In genomic region chr10:7941576-7941975, GRCh38 we compare ENCODE assay signal across 24 cellular contexts.
"Had no signal": no experiment of that assay in that cellular context is flagged by ENCODE, and none has a peak within 500 bp of the region (broad histone marks: within the 10 kb centered on the region; RNA-seq: fewer than 3 reads in every experiment).

No MANE protein-coding gene starts in this region.

- ATAC-seq: left colon; left ventricle myocardium superior; lower lobe of right lung; naive thymus-derived CD8-positive, alpha-beta T cell; pancreas; right lobe of liver; stimulated activated naive B cell treated with anti-CD40 and anti-IgM and Interleukin-4, amounts not matched to agents 10 μg/mL and 1 μg/mL and 100 μg/mL, for 72 hours; stimulated activated naive CD8-positive, alpha-beta T cell treated with anti-CD3 and anti-CD28 coated beads, Interleukin-15, amount 100 ng/mL, for 72 hours had no signal

- H3K4me1 ChIP-seq: pancreas, right lobe of liver, suprapubic skin, transverse colon had no signal

- H3K9me3 ChIP-seq: esophagus squamous epithelium, pancreas, right lobe of liver, transverse colon had no signal

- DNase-seq: dermis blood vessel endothelial cell; effector memory CD4-positive, alpha-beta T cell; esophagus squamous epithelium; foreskin melanocyte; glutamatergic neuron; hypothalamus; immature natural killer cell; islet precursor cell; kidney glomerular epithelial cell; left colon; left ventricle myocardium superior; lower lobe of right lung; naive thymus-derived CD8-positive, alpha-beta T cell; occipital lobe; pancreas; right lobe of liver; small intestine; stimulated activated CD4-positive, alpha-beta T cell treated with anti-CD3 and anti-CD28 coated beads, Interleukin-15, amount 100 ng/mL, for 24 hours; stimulated activated CD4-positive, alpha-beta T cell treated with anti-CD3 and anti-CD28 coated beads, Interleukin-2, amount 100 ng/mL, for 48 hours; stimulated activated naive B cell treated with anti-CD40 and anti-IgM and Interleukin-4, amounts not matched to agents 10 μg/mL and 1 μg/mL and 100 μg/mL, for 72 hours; stimulated activated naive CD8-positive, alpha-beta T cell treated with anti-CD3 and anti-CD28 coated beads, Interleukin-15, amount 100 ng/mL, for 72 hours; transverse colon had no signal

- H3K4me3 ChIP-seq: coronary artery, esophagus squamous epithelium, lower lobe of right lung, pancreas, right lobe of liver, suprapubic skin, transverse colon had no signal

- H3K27ac Mint-ChIP-seq: stimulated activated naive B cell treated with anti-CD40 and anti-IgM and Interleukin-4, amounts not matched to agents 10 μg/mL and 1 μg/mL and 100 μg/mL, for 72 hours; stimulated activated naive CD8-positive, alpha-beta T cell treated with anti-CD3 and anti-CD28 coated beads, Interleukin-15, amount 100 ng/mL, for 72 hours had no signal

- H3K36me3 ChIP-seq: esophagus squamous epithelium, lower lobe of right lung, pancreas, right lobe of liver, suprapubic skin, transverse colon had no signal

- H3K27me3 ChIP-seq: esophagus squamous epithelium, pancreas, right lobe of liver, suprapubic skin, transverse colon had no signal

- H3K4me3 Mint-ChIP-seq: immature natural killer cell; naive thymus-derived CD8-positive, alpha-beta T cell; stimulated activated naive B cell treated with anti-CD40 and anti-IgM and Interleukin-4, amounts not matched to agents 10 μg/mL and 1 μg/mL and 100 μg/mL, for 72 hours; stimulated activated naive CD8-positive, alpha-beta T cell treated with anti-CD3 and anti-CD28 coated beads, Interleukin-15, amount 100 ng/mL, for 72 hours had no signal

- H3K27ac ChIP-seq: coronary artery, esophagus squamous epithelium, lower lobe of right lung, pancreas, right lobe of liver, suprapubic skin, transverse colon had no signal

- H3K27me3 Mint-ChIP-seq: naive thymus-derived CD8-positive, alpha-beta T cell; stimulated activated naive B cell treated with anti-CD40 and anti-IgM and Interleukin-4, amounts not matched to agents 10 μg/mL and 1 μg/mL and 100 μg/mL, for 72 hours; stimulated activated naive CD8-positive, alpha-beta T cell treated with anti-CD3 and anti-CD28 coated beads, Interleukin-15, amount 100 ng/mL, for 72 hours had no signal
